Comparison of ENCODE assay signal across 24 cellular contexts in genomic region chrX:23387826-23388225, GRCh38. TPM values are rescaled to one million over a fixed set of nuclear protein-coding genes. Genes with fewer than 3 reads are reported as not detected.
A peak's percentile ranks its signal among the peaks of the same experiment; 100 is the strongest.
DNase-seq lines count a peak whose midpoint lies in the region; ATAC-seq and TF ChIP-seq lines count a peak whose summit lies in the region.
"Had no signal": no experiment of that assay in that cellular context is flagged by ENCODE, and none has a peak within 500 bp of the region (broad histone marks: within the 10 kb centered on the region; RNA-seq: fewer than 3 reads in every experiment).

No MANE protein-coding gene starts in this region.

- no peak overlapping the region for H2AK5ac ChIP-seq in H9 (ENCODE audit: insufficient read length, low read length)

- no peak overlapping the region for H3T11ph ChIP-seq in H9 (ENCODE audit: low read length)

- no peak overlapping the region for H3K23ac ChIP-seq in H9 (ENCODE audit: insufficient read length, low read depth, low read length)

- H3K27me3 Mint-ChIP-seq in H9 (ENCODE audit: low read depth), result no peaks in the 10 kb centered on the region
- no peaks in the 10 kb centered on the region for H3K27me3 Mint-ChIP-seq in endodermal cell (ENCODE audit: insufficient read depth)
- no peaks in the 10 kb centered on the region for H3K27me3 Mint-ChIP-seq in CD4-positive, alpha-beta T cell
- H3K27me3 Mint-ChIP-seq: CD4-positive, alpha-beta memory T cell had no signal

- no peak overlapping the region for H3K56ac ChIP-seq in H9 (ENCODE audit: insufficient read length, low read depth, low read length)

- H3K4me3 Mint-ChIP-seq in H9, result no peak overlapping the region
- H3K4me3 Mint-ChIP-seq in endodermal cell, result no peak overlapping the region
- H3K4me3 Mint-ChIP-seq in CD4-positive, alpha-beta T cell, result no peak overlapping the region
- H3K4me3 Mint-ChIP-seq: CD4-positive, alpha-beta memory T cell; HFFc6 had no signal

- no peak overlapping the region for H2BK15ac ChIP-seq in H9 (ENCODE audit: low read depth, low read length)

- POLR2A ChIA-PET in CD4-positive, alpha-beta T cell (lab: Charles Lee), result no interaction called here

- no peak overlapping the region for H4K91ac ChIP-seq in H9 (ENCODE audit: insufficient read length, low read depth, low read length)

- H3K4me1 ChIP-seq in H9 (ENCODE audit: insufficient read depth, low read length) (no peaks in the 10 kb centered on the region; the same call in 1 of the 2 replicates), endodermal cell (ENCODE audit: control insufficient read depth, insufficient read depth, low read length) (no peaks in the 10 kb centered on the region), mesodermal cell (ENCODE audit: control insufficient read depth, insufficient read depth, low read length, poor library complexity, severe bottlenecking) (peaks cover 19% of the 10 kb centered on the region), colonic mucosa (no peaks in the 10 kb centered on the region)
- H3K4me1 ChIP-seq: BLaER1, Caco-2 had no signal

- no peak overlapping the region for H4K5ac ChIP-seq in H9 (ENCODE audit: insufficient read length, low read depth, low read length)

- H3K27me3 ChIP-seq in H9 (ENCODE audit: insufficient read depth, low read length) (no peaks in the 10 kb centered on the region), endodermal cell (ENCODE audit: control insufficient read depth, insufficient read depth, low read length, poor library complexity, severe bottlenecking) (no peaks in the 10 kb centered on the region), colonic mucosa (no peaks in the 10 kb centered on the region)
- H3K27me3 ChIP-seq in CD4-positive, alpha-beta T cell (ENCODE audit: control insufficient read depth, insufficient read depth, low read length), result no peaks in the 10 kb centered on the region
- H3K27me3 ChIP-seq: BLaER1, MG63, SJCRH30 had no signal

- intact Hi-C loops in CD4-positive, alpha-beta T cell (cut with DNase I, micrococcal nuclease), result no loop called here
- intact Hi-C loops in colonic mucosa (cut with DNase I), result no loop called here

- H3K36me3 ChIP-seq in endodermal cell (ENCODE audit: control insufficient read depth, insufficient read depth, low read length) (no peaks in the 10 kb centered on the region), mesodermal cell (ENCODE audit: control insufficient read depth, insufficient read depth, low read length) (no peaks in the 10 kb centered on the region), colonic mucosa (no peaks in the 10 kb centered on the region)
- H3K36me3 ChIP-seq: BLaER1, MG63, SJCRH30 had no signal

- H3K9me3 Mint-ChIP-seq in H9, result no peaks in the 10 kb centered on the region
- H3K9me3 Mint-ChIP-seq in endodermal cell, result no peaks in the 10 kb centered on the region
- H3K9me3 Mint-ChIP-seq in CD4-positive, alpha-beta T cell, result no peaks in the 10 kb centered on the region
- H3K9me3 Mint-ChIP-seq: CD4-positive, alpha-beta memory T cell; HFFc6 had no signal

- no peaks in the 10 kb centered on the region for H3K9me3 ChIP-seq in H9 (ENCODE audit: control insufficient read depth, low read depth, low read length)
- no peaks in the 10 kb centered on the region for H3K9me3 ChIP-seq in endodermal cell (ENCODE audit: control insufficient read depth, low read length)
- H3K9me3 ChIP-seq in mesodermal cell (ENCODE audit: control insufficient read depth, low read length), result no peaks in the 10 kb centered on the region
- H3K9me3 ChIP-seq in CD4-positive, alpha-beta T cell (ENCODE audit: control insufficient read depth, low read length), result no peaks in the 10 kb centered on the region
- no peaks in the 10 kb centered on the region for H3K9me3 ChIP-seq in colonic mucosa
- H3K9me3 ChIP-seq: BLaER1, Caco-2, MG63, SJCRH30 had no signal

- DNase-seq in EL, result peak; percentile 1
- no peak for DNase-seq in H9
- DNase-seq in endodermal cell, result no peak
- no peak for DNase-seq in CD4-positive, alpha-beta T cell
- no peak for DNase-seq in colonic mucosa
- DNase-seq in amygdala (lab: John Stamatoyannopoulos, UW), result no peak
- DNase-seq: Caco-2; CD4-positive, alpha-beta memory T cell; DMS 273 treated with DMSO at 0.1 percent for 48 hours; DMS79 treated with DMSO at 0.1 percent for 48 hours; H7; HFFc6; Kasumi-1; MG63; NCI-H1048; NCI-H1436 treated with DMSO at 0.1 percent for 48 hours; NCI-H1930; NCI-H2227 treated with DMSO at 0.1 percent for 48 hours; NCI-H510A treated with DMSO at 0.1 percent for 48 hours; NCI-H748 treated with DMSO at 0.1 percent for 48 hours; SJCRH30 had no signal

- H2BK20ac ChIP-seq in H9 (ENCODE audit: low read depth, low read length, poor library complexity, severe bottlenecking), result no peak overlapping the region

- no peaks in the 10 kb centered on the region for H3K23me2 ChIP-seq in H9 (ENCODE audit: insufficient read length, low read depth, low read length, poor library complexity, severe bottlenecking)

- H3K27ac ChIP-seq in H9 (ENCODE audit: insufficient read length, low read depth, low read length) (peak overlapping the region; percentile 33), endodermal cell (ENCODE audit: low read depth, low read length) (no peak overlapping the region), mesodermal cell (ENCODE audit: low read depth, low read length, severe bottlenecking) (peak overlapping the region; percentile 64), colonic mucosa (no peak overlapping the region)
- H3K27ac ChIP-seq in CD4-positive, alpha-beta T cell (ENCODE audit: low read depth, low read length), result no peak overlapping the region
- H3K27ac ChIP-seq: BLaER1, SJCRH30 had no signal

- CTCF ChIA-PET in CD4-positive, alpha-beta T cell (lab: Charles Lee), result no interaction called here

- ATAC-seq in CD4-positive, alpha-beta T cell (ENCODE audit: poor library complexity), result no peak

- no peak overlapping the region for H2BK5ac ChIP-seq in H9 (ENCODE audit: insufficient read length, low read length)

- TF ChIP-seq CTCF in H9 (conservative IDR thresholded peaks at IDR 0.05) (no peak), endodermal cell (conservative IDR thresholded peaks at IDR 0.05) (no peak), colonic mucosa (IDR thresholded peaks at IDR 0.05) (no peak)
- no peak for TF ChIP-seq CTCF in CD4-positive, alpha-beta T cell (IDR thresholded peaks at IDR 0.05)

- no CpG with 5 or more reads among the region's 2 CpGs for WGBS in H9 (ENCODE audit: extremely low coverage, insufficient read length, low lambda C conversion rate)
- WGBS in endodermal cell (ENCODE audit: insufficient coverage in 1 of 2, insufficient read length in 1 of 2), 2 experiments, result 80 to 82% methylated on average over 1 to 2 of the region's 2 CpGs
- no CpG with 5 or more reads among the region's 2 CpGs for WGBS in mesodermal cell (ENCODE audit: insufficient coverage in 2 of 2), 2 experiments

- H3K14ac ChIP-seq in H9 (ENCODE audit: insufficient read depth, low read length), result no peak overlapping the region

- H3K27ac Mint-ChIP-seq in H9 (peak overlapping the region; percentile 30 to 94 (median 39); a peak in 5 of 7 replicates), endodermal cell (peak overlapping the region; percentile 26)
- no peak overlapping the region for H3K27ac Mint-ChIP-seq in CD4-positive, alpha-beta T cell
- H3K27ac Mint-ChIP-seq: HFFc6 had no signal

- H3K79me2 ChIP-seq in H9 (ENCODE audit: insufficient read depth, low read length), result no peaks in the 10 kb centered on the region

- no peak overlapping the region for H3K18ac ChIP-seq in H9 (ENCODE audit: insufficient read length, low read depth, low read length)

- H4K8ac ChIP-seq in H9 (replicated peaks; ENCODE audit: insufficient read length, low read depth, low read length), result no peak overlapping the region

- no peak overlapping the region for H3K4me2 ChIP-seq in H9 (ENCODE audit: insufficient read depth, insufficient read length, low read length)
- H3K4me2 ChIP-seq: BLaER1 had no signal

- no peaks in the 10 kb centered on the region; a peak in 1 of 7 replicates for H3K36me3 Mint-ChIP-seq in H9 (ENCODE audit: insufficient read depth in 1 of 3, low read depth in 3 of 3)
- H3K36me3 Mint-ChIP-seq in endodermal cell (ENCODE audit: low read depth), result no peaks in the 10 kb centered on the region
- no peaks in the 10 kb centered on the region for H3K36me3 Mint-ChIP-seq in CD4-positive, alpha-beta T cell (ENCODE audit: low read depth)
- H3K36me3 Mint-ChIP-seq: CD4-positive, alpha-beta memory T cell had no signal

- H3K4me1 Mint-ChIP-seq in H9 (peaks cover 25 to 27% of the 10 kb centered on the region in 2 experiments), endodermal cell (peaks cover 3% of the 10 kb centered on the region)
- no peaks in the 10 kb centered on the region for H3K4me1 Mint-ChIP-seq in CD4-positive, alpha-beta T cell (ENCODE audit: low read depth)
- H3K4me1 Mint-ChIP-seq: CD4-positive, alpha-beta memory T cell had no signal

- no peaks in the 10 kb centered on the region for H3K79me1 ChIP-seq in H9 (ENCODE audit: insufficient read depth, low read depth, low read length, poor library complexity, severe bottlenecking)

- no peak overlapping the region for H3K9ac ChIP-seq in H9 (ENCODE audit: extremely low read depth, insufficient read length, low read length)
- no peak overlapping the region for H3K9ac ChIP-seq in endodermal cell (ENCODE audit: extremely low read depth, low read length, poor library complexity, severe bottlenecking)
- no peak overlapping the region for H3K9ac ChIP-seq in colonic mucosa (ENCODE audit: low read depth in 2 of 2, low read length in 2 of 2)
- H3K9ac ChIP-seq: BLaER1 had no signal

- no peak overlapping the region for H3K4ac ChIP-seq in H9 (ENCODE audit: low read depth, low read length)

- no peak overlapping the region for H2BK12ac ChIP-seq in H9 (ENCODE audit: insufficient read length, low read depth, low read length)

- H3K4me3 ChIP-seq in endodermal cell (ENCODE audit: low read length) (no peak overlapping the region), mesodermal cell (ENCODE audit: extremely low read depth, insufficient read depth, low read length, poor library complexity, severe bottlenecking) (no peak overlapping the region), colonic mucosa (no peak overlapping the region)
- H3K4me3 ChIP-seq: BLaER1, MG63, SJCRH30 had no signal

- H2AFZ ChIP-seq in H9 (ENCODE audit: low read length), result no peak overlapping the region

- H2BK120ac ChIP-seq in H9 (ENCODE audit: low read depth, low read length, poor library complexity, severe bottlenecking), result no peak overlapping the region

- H4K20me1 ChIP-seq in H9 (ENCODE audit: control insufficient read depth, insufficient read depth, insufficient read length), result no peaks in the 10 kb centered on the region
- H4K20me1 ChIP-seq: BLaER1 had no signal

RNA-seq across cellular contexts. Expression of gene PTCHD1, which starts 53.2 kb away (rescaled TPM):
- total RNA-seq in H9 (2021) (1.4 and 2.3 TPM in 2 replicates), endodermal cell (under 1 TPM; 0.92 to 0.95 TPM), colonic mucosa (1 to 10 TPM in 1 of 2 donors, under 1 TPM in 1; 0.15 to 1.6 TPM)
- polyA plus RNA-seq in endodermal cell (2013, experiment 1 of 2), result 0.14 TPM
- polyA plus RNA-seq in endodermal cell (2013, experiment 2 of 2), result 0.25 TPM
- 0.44 TPM for polyA plus RNA-seq in mesodermal cell (2013, experiment 1 of 2)
- 0.91 TPM for polyA plus RNA-seq in mesodermal cell (2013, experiment 2 of 2)
- not detected for total RNA-seq in CD4-positive, alpha-beta T cell
- total RNA-seq: Caco-2; CD4-positive, alpha-beta memory T cell; HFFc6; OCI-LY7 had no signal
- polyA plus RNA-seq: CD4-positive, alpha-beta memory T cell had no signal

Comparison
In these comparisons a context has a peak if more than half of its experiments do, and no peak if none do; other contexts are left out.
1. H3K27ac ChIP-seq: peak in H9 (single experiment) and mesodermal cell (single experiment); none in endodermal cell (single experiment), CD4-positive, alpha-beta T cell (single experiment) and colonic mucosa (single experiment).